8 cellular contexts compared by ENCODE assay signal in genomic region chr6:2841264-2842138, GRCh38. TPM values are rescaled to one million over a fixed set of nuclear protein-coding genes. Genes with fewer than 3 reads are reported as not detected.
DNase-seq lines count a peak whose midpoint lies in the region; ATAC-seq and FAIRE-seq lines count a peak whose summit lies in the region.

Gene SERPINB1, minus strand, starts transcription at chr6:2841863. Its CDS starts 1,277 bp downstream, at chr6:2840586.

- peak; percentile 81 for FAIRE-seq in GM18507 (lab: Jason Lieb, UNC)

- ATAC-seq in HG03108 (IDR thresholded peaks at IDR 0.05; ENCODE audit: unreplicated experiment) (peak; percentile 78), left lobe of liver (peak; percentile 86), GM21360 (IDR thresholded peaks at IDR 0.05; ENCODE audit: unreplicated experiment) (no peak)

- DNase-seq in GM18507 (ENCODE audit: extremely low spot score, insufficient read length, low read depth) = peak; percentile 54
- DNase-seq in NCI-H526 (lab: John Stamatoyannopoulos, UW) = peak; percentile 85 to 93
- peak; percentile 48 to 64 for DNase-seq in activated CD4-positive, alpha-beta T cell treated with anti-CD3 and anti-CD28 coated beads, Interleukin-2, amount 50 U/mL, for 24 hours (ENCODE audit: low read depth in 1 of 2, low spot score in 1 of 2)
- DNase-seq in dermis blood vessel endothelial cell = peak; percentile 81
- peak; percentile 85 for DNase-seq in left lobe of liver (ENCODE audit: low spot score)
- peak; percentile 95 for DNase-seq in stimulated activated CD4-positive, alpha-beta T cell treated with anti-CD3 and anti-CD28 coated beads, Interleukin-1b, Interleukin-23, amount 100 ng/mL, for 48 hours

RNA-seq across cellular contexts. Expression of gene SERPINB1, which starts in this region (rescaled TPM):
- total RNA-seq in dermis blood vessel endothelial cell = 32.2 and 57.8 TPM in 2 replicates
- total RNA-seq in left lobe of liver = 9.5 TPM
